Comparison of ENCODE assay signal across 8 cellular contexts in the genomic region with DNA sequence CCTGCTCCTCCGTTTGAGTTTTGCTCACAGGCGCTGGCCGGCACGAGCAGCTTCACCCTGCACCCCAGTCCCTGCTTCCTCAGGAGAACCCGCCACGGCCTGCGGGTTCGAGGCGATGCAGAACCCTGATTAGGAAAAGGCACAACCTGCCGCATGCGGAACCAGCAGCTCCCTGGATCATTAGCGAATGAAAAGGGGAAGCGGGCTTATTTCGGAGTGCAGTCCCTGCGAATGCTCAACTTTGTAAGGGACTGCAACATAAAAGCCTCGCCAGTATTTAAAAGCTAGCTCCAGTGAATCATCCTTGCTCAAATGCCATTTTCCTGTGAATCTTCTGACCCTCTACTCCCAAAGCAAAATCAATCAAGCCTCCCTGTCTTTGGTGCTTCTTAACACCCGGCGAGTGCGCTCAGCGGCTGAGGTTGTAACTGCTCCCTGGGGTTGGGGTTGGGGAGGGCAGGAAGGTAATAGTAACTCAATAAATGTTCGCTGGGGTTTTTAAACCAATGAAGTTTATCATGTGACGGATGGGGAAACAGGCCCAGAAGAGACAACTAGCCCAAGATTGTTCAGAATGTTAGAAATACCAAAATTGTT. TPM values are rescaled to one million over a fixed set of nuclear protein-coding genes. Genes with fewer than 3 reads are reported as not detected.
DNase-seq lines count a peak whose midpoint lies in the region; ATAC-seq and TF ChIP-seq lines count a peak whose summit lies in the region.

No MANE protein-coding gene starts in this region.

- peaks cover 26% of the 10 kb centered on the region for H3K4me1 Mint-ChIP-seq in osteocyte (ENCODE audit: unreplicated experiment)

- no peak for DNase-seq in AG09309 (ENCODE audit: low read depth)
- peak; percentile 36 for DNase-seq in activated CD4-positive, CD25-positive, alpha-beta regulatory T cell treated with anti-CD3 and anti-CD28 coated beads, Interleukin-2, amount 50 U/mL, for 72 hours
- peak in 1 of 2 donors; percentile 17 for DNase-seq in fibroblast of lung (ENCODE audit: low read depth in 2 of 2)
- DNase-seq in osteocyte (ENCODE audit: extremely low spot score, unreplicated experiment): no peak
- DNase-seq in NCI-H2171 treated with DMSO at 0.1 percent for 48 hours (lab: John Stamatoyannopoulos, UW): no peak
- no peak for DNase-seq in HuH-7 (ENCODE audit: low spot score)

- H3K9me3 Mint-ChIP-seq in osteocyte (ENCODE audit: unreplicated experiment): no peaks in the 10 kb centered on the region

- H2AFZ ChIP-seq in fibroblast of lung (ENCODE audit: low read length): peak overlapping the region; percentile 93

- H3K79me2 ChIP-seq in fibroblast of lung (ENCODE audit: control insufficient read depth, insufficient read depth, low read length): peaks cover 42% of the 10 kb centered on the region

- no peaks in the 10 kb centered on the region for H3K36me3 ChIP-seq in fibroblast of lung (ENCODE audit: control insufficient read depth, insufficient read depth, low read length)

- TF ChIP-seq CTCF in AG09309 (IDR thresholded peaks at IDR 0.05; ENCODE audit: control insufficient read depth, insufficient read depth, low read depth, low read length, missing control alignments): no peak
- TF ChIP-seq CTCF in fibroblast of lung (conservative IDR thresholded peaks at IDR 0.05 in 1 of 2, IDR thresholded peaks at IDR 0.05 in 1 of 2; ENCODE audit: low read depth in 1 of 2, low read length in 2 of 2): no peak
- TF ChIP-seq CTCF in osteocyte (IDR thresholded peaks at IDR 0.05): no peak

- H3K9me3 ChIP-seq in fibroblast of lung (ENCODE audit: control insufficient read depth, insufficient read depth, low read depth, low read length): no peaks in the 10 kb centered on the region

- H3K4me3 ChIP-seq in AG09309 (ENCODE audit: control insufficient read depth, low read depth, low read length) (peak overlapping the region; percentile 59), fibroblast of lung (replicated peaks in 1 of 4; ENCODE audit: control extremely low read depth in 1 of 4, insufficient read depth in 1 of 4, low read depth in 3 of 4, low read length in 4 of 4) (peak overlapping the region; percentile 63 to 99 (median 88))

- H3K27ac Mint-ChIP-seq in osteocyte (ENCODE audit: unreplicated experiment): peak overlapping the region; percentile 86

- peak overlapping the region; percentile 92 for H3K4me3 Mint-ChIP-seq in osteocyte (ENCODE audit: unreplicated experiment)

- peak overlapping the region; percentile 89 for H3K9ac ChIP-seq in fibroblast of lung (ENCODE audit: insufficient read depth, low read length)

- no peaks in the 10 kb centered on the region for H3K27me3 Mint-ChIP-seq in osteocyte (ENCODE audit: unreplicated experiment)

- peak overlapping the region; percentile 84 for H3K4me2 ChIP-seq in fibroblast of lung (ENCODE audit: extremely low read depth, insufficient read depth, low read length)

- H3K27me3 ChIP-seq in fibroblast of lung (ENCODE audit: control insufficient read depth, insufficient read depth, low read length): no peaks in the 10 kb centered on the region

- peak overlapping the region; percentile 70 for H3K27ac ChIP-seq in fibroblast of lung (ENCODE audit: insufficient read depth, low read length)

- TF ChIP-seq POLR2A in GM19099 (IDR thresholded peaks at IDR 0.05; ENCODE audit: extremely low read depth, insufficient read length, low read depth): peak; percentile 29

- peaks cover 2% of the 10 kb centered on the region for H4K20me1 ChIP-seq in fibroblast of lung (ENCODE audit: control insufficient read depth, extremely low read depth, insufficient read depth, low read length)

- ATAC-seq in HG03457 (IDR thresholded peaks at IDR 0.05; ENCODE audit: unreplicated experiment): peak; percentile 22

- peaks cover 3% of the 10 kb centered on the region for H3K36me3 Mint-ChIP-seq in osteocyte (ENCODE audit: unreplicated experiment)

- H3K4me1 ChIP-seq in fibroblast of lung (ENCODE audit: control insufficient read depth, extremely low read depth, insufficient read depth, low read length): peaks cover 4% of the 10 kb centered on the region

RNA-seq across cellular contexts. Expression of gene AKAP10, which starts 0.7 kb away (rescaled TPM):
- total RNA-seq in fibroblast of lung: 23.9 and 29.2 TPM in 2 replicates
- polyA plus RNA-seq in fibroblast of lung: 16.9 and 19.0 TPM in 2 replicates
- polyA plus RNA-seq in fibroblast of lung (2012): 9.9 and 11.4 TPM in 2 replicates
- 6.6 and 11.1 TPM in 2 replicates for polyA minus RNA-seq in fibroblast of lung (ENCODE audit: low replicate concordance)
- 30.2 and 34.4 TPM in 2 replicates for total RNA-seq in osteocyte

RNA-seq across cellular contexts. Expression of gene SPECC1, which starts 30.9 kb away (rescaled TPM):
- total RNA-seq in fibroblast of lung: 24.4 and 30.9 TPM in 2 replicates
- polyA plus RNA-seq in fibroblast of lung: 13.4 TPM in 2 replicates
- polyA plus RNA-seq in fibroblast of lung (2012): 13.5 and 14.9 TPM in 2 replicates
- 10.2 and 19.4 TPM in 2 replicates for polyA minus RNA-seq in fibroblast of lung (ENCODE audit: low replicate concordance)
- total RNA-seq in osteocyte: 12.1 and 12.6 TPM in 2 replicates
